In genomic region chr1:180213401-180214177, GRCh38 we compare ENCODE assay signal across 8 cellular contexts. TPM values are rescaled to one million over a fixed set of nuclear protein-coding genes. Genes with fewer than 3 reads are reported as not detected.
DNase-seq lines count a peak whose midpoint lies in the region; ATAC-seq and TF ChIP-seq lines count a peak whose summit lies in the region.

No MANE protein-coding gene starts in this region.

- H3K36me3 Mint-ChIP-seq in CD8-positive, alpha-beta T cell, result no peaks in the 10 kb centered on the region
- H3K36me3 Mint-ChIP-seq in activated T-helper 1 cell treated with anti-CD3 and anti-CD28 coated beads, Interleukin-12 subunit alpha, Interleukin-12 subunit beta, Interleukin-2, Interleukin-4 antibody, amounts not matched to agents 30 ng/mL and 10 ng/mL and 1 ng/mL, durations not matched to agents 14 hours and 24 hours and 36 hours (ENCODE audit: low read depth), result no peaks in the 10 kb centered on the region
- no peaks in the 10 kb centered on the region for H3K36me3 Mint-ChIP-seq in neural progenitor cell

- CTCF ChIA-PET in CD8-positive, alpha-beta T cell (lab: Charles Lee), result interaction anchor here (1.4 kb wide), 1 partner anchor 12 kb away, joined by 3 read pairs; no protein-coding TSS in a partner anchor

- intact Hi-C loops in CD8-positive, alpha-beta T cell (cut with DNase I, micrococcal nuclease), result no loop called here
- intact Hi-C loops in activated T-helper 1 cell treated with anti-CD3 and anti-CD28 coated beads, Interleukin-12 subunit alpha, Interleukin-12 subunit beta, Interleukin-2, Interleukin-4 antibody, amounts not matched to agents 30 ng/mL and 10 ng/mL and 1 ng/mL, durations not matched to agents 14 hours and 24 hours and 36 hours (cut with micrococcal nuclease), result no loop called here

- peak overlapping the region; percentile 55 for H3K27ac Mint-ChIP-seq in CD8-positive, alpha-beta T cell
- no peak overlapping the region for H3K27ac Mint-ChIP-seq in activated T-helper 1 cell treated with anti-CD3 and anti-CD28 coated beads, Interleukin-12 subunit alpha, Interleukin-12 subunit beta, Interleukin-2, Interleukin-4 antibody, amounts not matched to agents 30 ng/mL and 10 ng/mL and 1 ng/mL, durations not matched to agents 14 hours and 24 hours and 36 hours
- no peak overlapping the region for H3K27ac Mint-ChIP-seq in neural progenitor cell

- peak overlapping the region; percentile 2 for H2AFZ ChIP-seq in neural progenitor cell (replicated peaks)

- no peaks in the 10 kb centered on the region for H3K79me2 ChIP-seq in neural progenitor cell (ENCODE audit: low read depth)

- no peaks in the 10 kb centered on the region for H3K9me3 ChIP-seq in CD8-positive, alpha-beta T cell (ENCODE audit: low read length)
- no peaks in the 10 kb centered on the region for H3K9me3 ChIP-seq in neural progenitor cell (ENCODE audit: low read depth)

- no peak overlapping the region for H3K9ac ChIP-seq in neural progenitor cell

- TF ChIP-seq CTCF in CD8-positive, alpha-beta T cell (IDR thresholded peaks at IDR 0.05), result no peak
- TF ChIP-seq CTCF in neural progenitor cell (IDR thresholded peaks at IDR 0.05), result no peak

- H3K4me2 ChIP-seq in neural progenitor cell, result no peak overlapping the region

- no peaks in the 10 kb centered on the region for H4K20me1 ChIP-seq in neural progenitor cell (ENCODE audit: low read depth)

- peaks cover 3% of the 10 kb centered on the region for H3K27me3 Mint-ChIP-seq in CD8-positive, alpha-beta T cell (ENCODE audit: low read depth)
- H3K27me3 Mint-ChIP-seq in activated T-helper 1 cell treated with anti-CD3 and anti-CD28 coated beads, Interleukin-12 subunit alpha, Interleukin-12 subunit beta, Interleukin-2, Interleukin-4 antibody, amounts not matched to agents 30 ng/mL and 10 ng/mL and 1 ng/mL, durations not matched to agents 14 hours and 24 hours and 36 hours (ENCODE audit: insufficient read depth), result peaks cover 9% of the 10 kb centered on the region
- H3K27me3 Mint-ChIP-seq in neural progenitor cell (ENCODE audit: insufficient read depth, low read depth), result peaks cover 30% of the 10 kb centered on the region

- H3K4me3 Mint-ChIP-seq in CD8-positive, alpha-beta T cell, result peak overlapping the region; percentile 40
- H3K4me3 Mint-ChIP-seq in activated T-helper 1 cell treated with anti-CD3 and anti-CD28 coated beads, Interleukin-12 subunit alpha, Interleukin-12 subunit beta, Interleukin-2, Interleukin-4 antibody, amounts not matched to agents 30 ng/mL and 10 ng/mL and 1 ng/mL, durations not matched to agents 14 hours and 24 hours and 36 hours, result peak overlapping the region; percentile 25
- H3K4me3 Mint-ChIP-seq in neural progenitor cell, result no peak overlapping the region

- peaks cover 6% of the 10 kb centered on the region for H3K4me1 ChIP-seq in CD8-positive, alpha-beta T cell (ENCODE audit: insufficient read depth, low read length)
- H3K4me1 ChIP-seq in neural progenitor cell, result no peaks in the 10 kb centered on the region

- no peaks in the 10 kb centered on the region for H3K9me3 Mint-ChIP-seq in CD8-positive, alpha-beta T cell
- H3K9me3 Mint-ChIP-seq in activated T-helper 1 cell treated with anti-CD3 and anti-CD28 coated beads, Interleukin-12 subunit alpha, Interleukin-12 subunit beta, Interleukin-2, Interleukin-4 antibody, amounts not matched to agents 30 ng/mL and 10 ng/mL and 1 ng/mL, durations not matched to agents 14 hours and 24 hours and 36 hours, result no peaks in the 10 kb centered on the region
- H3K9me3 Mint-ChIP-seq in neural progenitor cell, result peaks cover 3% of the 10 kb centered on the region

- no peak overlapping the region for H3K4me3 ChIP-seq in CD8-positive, alpha-beta T cell (ENCODE audit: low read depth, low read length)
- no peak overlapping the region for H3K4me3 ChIP-seq in neural progenitor cell

- H3K27me3 ChIP-seq in CD8-positive, alpha-beta T cell (ENCODE audit: insufficient read depth, low read length), result no peaks in the 10 kb centered on the region
- no peaks in the 10 kb centered on the region for H3K27me3 ChIP-seq in neural progenitor cell

- POLR2A ChIA-PET in CD8-positive, alpha-beta T cell (lab: Charles Lee), result interaction anchor here (1.1 kb wide), 1 partner anchor 98 kb away, joined by 5 read pairs; no protein-coding TSS in a partner anchor

- H3F3A ChIP-seq in neural progenitor cell (ENCODE audit: low read depth), result no peaks in the 10 kb centered on the region

- DNase-seq in CD8-positive, alpha-beta T cell, result peak in 5 of 7 experiments; percentile 19 to 62 (median 37)
- DNase-seq in HuH-7.5 (ENCODE audit: low spot score) (peak; percentile 88), neural progenitor cell (ENCODE audit: low spot score) (peak; percentile 30)
- DNase-seq in activated T-helper 1 cell treated with anti-CD3 and anti-CD28 coated beads, Interleukin-12 subunit alpha, Interleukin-12 subunit beta, Interleukin-2, Interleukin-4 antibody, amounts not matched to agents 30 ng/mL and 10 ng/mL and 1 ng/mL, durations not matched to agents 14 hours and 24 hours and 36 hours (ENCODE audit: low spot score), result peak; percentile 31
- no peak for DNase-seq in effector CD4-positive, alpha-beta T cell

- H3K36me3 ChIP-seq in CD8-positive, alpha-beta T cell (ENCODE audit: insufficient read depth, low read length), result no peaks in the 10 kb centered on the region
- no peaks in the 10 kb centered on the region for H3K36me3 ChIP-seq in neural progenitor cell

- H3K27ac ChIP-seq in CD8-positive, alpha-beta T cell (ENCODE audit: low read depth, low read length), result no peak overlapping the region
- no peak overlapping the region for H3K27ac ChIP-seq in neural progenitor cell

- peaks cover 11% of the 10 kb centered on the region for H3K4me1 Mint-ChIP-seq in CD8-positive, alpha-beta T cell (ENCODE audit: low read depth)
- peaks cover 12% of the 10 kb centered on the region for H3K4me1 Mint-ChIP-seq in activated T-helper 1 cell treated with anti-CD3 and anti-CD28 coated beads, Interleukin-12 subunit alpha, Interleukin-12 subunit beta, Interleukin-2, Interleukin-4 antibody, amounts not matched to agents 30 ng/mL and 10 ng/mL and 1 ng/mL, durations not matched to agents 14 hours and 24 hours and 36 hours (ENCODE audit: low read depth)
- H3K4me1 Mint-ChIP-seq in neural progenitor cell, result peaks cover 9% of the 10 kb centered on the region

- peak; percentile 62 for ATAC-seq in CD8-positive, alpha-beta T cell
- ATAC-seq in HG02884 (IDR thresholded peaks at IDR 0.05; ENCODE audit: unreplicated experiment), result no peak
- no peak for ATAC-seq in HG03139 (IDR thresholded peaks at IDR 0.05; ENCODE audit: unreplicated experiment)
- no peak for ATAC-seq in HG03175 (IDR thresholded peaks at IDR 0.05; ENCODE audit: unreplicated experiment)

RNA-seq across cellular contexts. Expression of gene LHX4, which starts 16.5 kb away (rescaled TPM):
- total RNA-seq in CD8-positive, alpha-beta T cell, result under 1 TPM in 1 of 2 experiments, not detected in 1; 0.08 TPM
- total RNA-seq in activated T-helper 1 cell treated with anti-CD3 and anti-CD28 coated beads, Interleukin-12 subunit alpha, Interleukin-12 subunit beta, Interleukin-2, Interleukin-4 antibody, amounts not matched to agents 30 ng/mL and 10 ng/mL and 1 ng/mL, durations not matched to agents 14 hours and 24 hours and 36 hours, result not detected in 2 replicates
- total RNA-seq in neural progenitor cell (ENCODE audit: low replicate concordance), result 0.06 TPM in 1 of 2 replicates, not detected in the other

RNA-seq across cellular contexts. Expression of gene QSOX1, which starts 58.9 kb away (rescaled TPM):
- total RNA-seq in CD8-positive, alpha-beta T cell, result 10 to 100 TPM; 12.8 to 12.9 TPM
- total RNA-seq in activated T-helper 1 cell treated with anti-CD3 and anti-CD28 coated beads, Interleukin-12 subunit alpha, Interleukin-12 subunit beta, Interleukin-2, Interleukin-4 antibody, amounts not matched to agents 30 ng/mL and 10 ng/mL and 1 ng/mL, durations not matched to agents 14 hours and 24 hours and 36 hours, result 61.4 and 63.7 TPM in 2 replicates
- 13.6 and 58.3 TPM in 2 replicates for total RNA-seq in neural progenitor cell (ENCODE audit: low replicate concordance)
